ENCODE assay signal across 24 cellular contexts in the genomic region with DNA sequence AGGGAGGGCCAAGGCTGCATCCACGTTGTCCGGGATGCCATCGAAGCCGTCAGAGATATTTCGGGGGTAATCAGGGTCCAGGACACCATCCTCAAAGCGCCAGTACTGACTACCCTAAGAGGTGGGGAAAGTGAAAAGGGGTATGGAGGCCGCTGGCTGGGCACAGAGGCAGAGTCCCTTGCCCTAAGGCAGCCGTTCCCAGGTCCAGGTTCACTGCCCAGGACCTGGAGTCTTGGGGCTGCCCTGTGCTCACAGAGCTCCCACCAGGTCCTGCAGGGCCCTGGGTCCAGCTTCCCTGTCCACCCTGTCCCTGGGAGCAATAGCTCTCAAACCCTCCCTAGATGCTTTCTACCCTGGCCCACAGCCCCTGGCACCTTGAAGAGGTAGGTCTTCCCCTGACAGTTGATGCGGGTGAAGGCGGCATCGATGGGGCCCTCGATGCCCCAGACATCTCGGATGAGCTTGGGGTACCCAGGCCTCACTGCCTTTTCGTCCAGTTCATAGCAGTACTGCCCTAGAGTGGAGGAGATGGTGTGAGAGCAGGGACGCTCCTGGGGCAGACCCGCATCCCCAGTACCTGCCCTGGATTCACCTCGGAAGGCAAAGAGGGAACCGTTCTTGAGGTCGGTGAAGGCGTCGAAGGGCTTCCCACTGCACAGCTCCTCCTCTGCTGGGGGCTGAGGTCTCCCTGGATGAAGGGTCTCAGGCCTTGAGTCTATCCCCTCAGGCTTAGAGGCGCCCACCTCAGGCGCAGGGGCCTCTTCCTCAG. TPM values are rescaled to one million over a fixed set of nuclear protein-coding genes. Genes with fewer than 3 reads are reported as not detected.
"Had no signal": no experiment of that assay in that cellular context is flagged by ENCODE, and none has a peak within 500 bp of the region (broad histone marks: within the 10 kb centered on the region; RNA-seq: fewer than 3 reads in every experiment).

No MANE protein-coding gene starts in this region.

- DNase-seq: activated CD4-positive, alpha-beta T cell treated with anti-CD3 and anti-CD28 coated beads, Interleukin-2, amount 10 ng/mL, durations not matched to agents 7 days and 5 days; activated CD8-positive, alpha-beta T cell treated with anti-CD3 and anti-CD28 coated beads, Interleukin-2, amount 10 ng/mL, durations not matched to agents 7 days and 5 days; activated naive CD4-positive, alpha-beta T cell treated with anti-CD3 and anti-CD28 coated beads, Interleukin-2, amount 50 U/mL, for 16 hours; activated T-cell treated with anti-CD3 and anti-CD28 coated beads, Interleukin-2, amount 50 U/mL, for 24 hours; effector CD8-positive, alpha-beta T cell; lower lobe of right lung; psoas muscle; right cardiac atrium; stimulated activated CD4-positive, alpha-beta T cell treated with anti-CD3 and anti-CD28 coated beads, Interleukin-4, amount 100 ng/mL, for 24 hours; T-helper 1 cell; T-helper 9 cell; testis; upper lobe of left lung had no signal

- H3K4me3 Mint-ChIP-seq: activated CD4-positive, alpha-beta T cell treated with anti-CD3 and anti-CD28 coated beads, Interleukin-2, amount 10 ng/mL, durations not matched to agents 7 days and 5 days; activated CD8-positive, alpha-beta T cell treated with anti-CD3 and anti-CD28 coated beads, Interleukin-2, amount 10 ng/mL, durations not matched to agents 7 days and 5 days; activated T-cell treated with anti-CD3 and anti-CD28 coated beads, Interleukin-2, amount 50 U/mL, for 24 hours; dendritic cell treated with granulocyte-macrophage colony-stimulating factor and Interleukin-4, amounts not matched to agents 40 ng/mL and 50 ng/mL, for 4 days had no signal

- ATAC-seq: activated CD4-positive, CD25-positive, alpha-beta regulatory T cell treated with anti-CD3 and anti-CD28 coated beads, Interleukin-2, amount 50 U/mL, for 24 hours; activated CD8-positive, alpha-beta T cell treated with anti-CD3 and anti-CD28 coated beads, Interleukin-2, amount 10 ng/mL, durations not matched to agents 7 days and 5 days; esophagus mucosa; gastroesophageal sphincter; psoas muscle; stimulated activated effector memory CD8-positive, alpha-beta T cell treated with anti-CD3 and anti-CD28 coated beads, Interleukin-12 subunit alpha, Interleukin-12 subunit beta, amount 100 ng/mL, for 72 hours had no signal

- H3K27me3 Mint-ChIP-seq: activated CD4-positive, alpha-beta T cell treated with anti-CD3 and anti-CD28 coated beads, Interleukin-2, amount 10 ng/mL, durations not matched to agents 7 days and 5 days; activated T-cell treated with anti-CD3 and anti-CD28 coated beads, Interleukin-2, amount 50 U/mL, for 24 hours had no signal

- H3K4me3 ChIP-seq: gastroesophageal sphincter, lower lobe of right lung, psoas muscle, skin epidermis, testis, upper lobe of left lung had no signal

- H3K27ac ChIP-seq: psoas muscle, testis had no signal

- H3K27me3 ChIP-seq: gastroesophageal sphincter, testis had no signal

- H3K9me3 Mint-ChIP-seq: activated CD4-positive, alpha-beta T cell treated with anti-CD3 and anti-CD28 coated beads, Interleukin-2, amount 10 ng/mL, durations not matched to agents 7 days and 5 days; activated T-cell treated with anti-CD3 and anti-CD28 coated beads, Interleukin-2, amount 50 U/mL, for 24 hours; dendritic cell treated with granulocyte-macrophage colony-stimulating factor and Interleukin-4, amounts not matched to agents 40 ng/mL and 50 ng/mL, for 4 days; nephron; stimulated activated effector memory CD8-positive, alpha-beta T cell treated with anti-CD3 and anti-CD28 coated beads, Interleukin-12 subunit alpha, Interleukin-12 subunit beta, amount 100 ng/mL, for 72 hours had no signal

- H3K27ac Mint-ChIP-seq: activated CD4-positive, alpha-beta T cell treated with anti-CD3 and anti-CD28 coated beads, Interleukin-2, amount 10 ng/mL, durations not matched to agents 7 days and 5 days; activated CD8-positive, alpha-beta T cell treated with anti-CD3 and anti-CD28 coated beads, Interleukin-2, amount 10 ng/mL, durations not matched to agents 7 days and 5 days had no signal

- H3K9me3 ChIP-seq: gastroesophageal sphincter, lower lobe of right lung, psoas muscle, testis, upper lobe of left lung had no signal

- FAIRE-seq: bronchial epithelial cell had no signal

RNA-seq across cellular contexts. Expression of a gene that starts 1.0 kb away (rescaled TPM):
- total RNA-seq: activated CD8-positive, alpha-beta T cell treated with anti-CD3 and anti-CD28 coated beads, Interleukin-2, amount 10 ng/mL, durations not matched to agents 7 days and 5 days had no signal

RNA-seq across cellular contexts. Expression of a gene that starts 4.1 kb away (rescaled TPM):
- total RNA-seq: activated CD4-positive, alpha-beta T cell treated with anti-CD3 and anti-CD28 coated beads, Interleukin-2, amount 10 ng/mL, durations not matched to agents 7 days and 5 days; activated CD8-positive, alpha-beta T cell treated with anti-CD3 and anti-CD28 coated beads, Interleukin-2, amount 10 ng/mL, durations not matched to agents 7 days and 5 days; bronchial epithelial cell; chondrocyte; esophagus mucosa; gastroesophageal sphincter; left cardiac atrium; lower lobe of right lung; omental fat pad; psoas muscle; right cardiac atrium; testis; upper lobe of left lung had no signal
- polyA plus RNA-seq: psoas muscle, right cardiac atrium had no signal
